1 cellular context compared by ENCODE assay signal in genomic region chr3:179071569-179072397, GRCh38.
A peak's percentile ranks its signal among the peaks of the same experiment; 100 is the strongest.
TF ChIP-seq lines count a peak whose summit lies in the region.

Gene ZMAT3, minus strand, starts transcription at chr3:179071809. Its CDS starts 4,057 bp downstream, at chr3:179067752.

TF ChIP-seq in SK-N-SH, 30 proteins besides CTCF, POLR2A, EP300 and RAD21 (continued from another document):
- TF ChIP-seq REST (IDR thresholded peaks at IDR 0.05; ENCODE audit: low read depth, low read length) (peak; percentile 23; the same call in 1 of the 2 replicates), CHD2 (IDR thresholded peaks at IDR 0.05; ENCODE audit: low read length, partially characterized antibody) (peak; percentile 21), TEAD4 (IDR thresholded peaks at IDR 0.05; ENCODE audit: borderline replicate concordance, insufficient read depth) (no peak), TCF12 (IDR thresholded peaks at IDR 0.05) (no peak), USF1 (IDR thresholded peaks at IDR 0.05; ENCODE audit: borderline replicate concordance, low read depth) (0 out of 2 replicates have a peak, but pooled peaks have one; percentile 32), PBX3 (IDR thresholded peaks at IDR 0.05) (peak; percentile 61)
